ENCODE assay signal across 1 cellular context in the genomic region with DNA sequence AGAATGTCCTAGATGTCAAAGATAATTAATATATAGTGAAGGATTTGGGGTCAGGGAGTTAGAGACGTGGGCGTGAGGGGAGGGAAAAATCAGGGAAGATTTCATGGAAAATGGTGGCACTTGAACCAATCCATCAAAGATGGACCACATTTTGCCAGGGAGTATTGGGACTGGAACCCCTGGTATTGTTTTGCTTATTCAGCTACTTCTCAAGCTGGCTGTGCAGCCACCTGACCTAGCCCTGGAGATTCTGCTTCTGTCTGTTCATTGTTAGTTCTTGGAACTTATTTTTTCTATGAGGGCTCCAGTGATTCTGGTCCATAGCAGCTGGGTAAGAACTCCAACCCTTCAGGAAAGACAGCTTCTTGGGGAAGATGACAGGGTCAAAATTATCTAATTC.
TF ChIP-seq lines count a peak whose summit lies in the region.

No MANE protein-coding gene starts in this region.

TF ChIP-seq in H1, 55 proteins besides CTCF, POLR2A, EP300 and RAD21:
- TF ChIP-seq, protein P1, sequence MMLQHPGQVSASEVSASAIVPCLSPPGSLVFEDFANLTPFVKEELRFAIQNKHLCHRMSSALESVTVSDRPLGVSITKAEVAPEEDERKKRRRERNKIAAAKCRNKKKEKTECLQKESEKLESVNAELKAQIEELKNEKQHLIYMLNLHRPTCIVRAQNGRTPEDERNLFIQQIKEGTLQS (IDR thresholded peaks at IDR 0.05; ENCODE audit: insufficient read depth, low read depth, low read length): no peak
- peak; percentile 42; the same call in 1 of the 2 replicates for TF ChIP-seq MAFK (IDR thresholded peaks at IDR 0.05; ENCODE audit: low read depth, low read length)
TF ChIP-seq in H1: peak in this region for 1.
